10 cellular contexts compared by ENCODE assay signal in the genomic region with DNA sequence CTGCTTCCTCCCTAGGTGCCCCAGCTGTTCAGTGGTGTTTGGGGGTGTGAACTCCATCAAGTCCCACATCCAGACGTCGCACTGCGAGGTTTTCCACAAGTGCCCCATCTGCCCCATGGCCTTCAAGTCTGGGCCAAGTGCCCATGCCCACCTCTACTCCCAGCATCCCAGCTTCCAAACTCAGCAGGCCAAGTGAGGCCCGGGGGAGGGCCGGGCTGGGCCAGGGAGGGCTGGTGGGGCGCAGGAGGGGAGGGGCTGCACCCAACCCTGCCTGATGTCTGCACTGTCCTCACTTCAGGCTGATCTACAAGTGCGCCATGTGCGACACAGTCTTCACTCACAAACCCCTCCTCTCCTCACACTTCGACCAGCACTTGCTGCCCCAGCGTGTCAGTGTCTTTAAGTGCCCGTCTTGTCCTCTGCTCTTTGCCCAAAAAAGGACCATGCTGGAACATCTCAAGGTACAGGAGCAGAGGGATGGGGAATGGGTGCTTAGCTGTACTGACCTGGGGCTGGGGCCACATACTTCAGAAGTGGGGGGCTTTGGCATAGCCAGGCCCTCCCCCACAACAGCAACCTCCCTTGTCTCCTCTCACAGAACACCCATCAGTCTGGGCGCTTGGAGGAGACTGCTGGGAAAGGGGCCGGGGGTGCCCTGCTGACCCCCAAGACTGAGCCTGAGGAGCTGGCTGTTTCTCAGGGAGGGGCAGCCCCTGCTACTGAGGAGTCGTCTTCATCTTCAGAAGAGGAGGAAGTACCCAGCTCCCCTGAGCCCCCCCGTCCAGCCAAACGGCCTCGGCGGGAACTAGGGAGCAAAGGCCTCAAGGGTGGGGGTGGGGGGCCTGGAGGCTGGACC. TPM values are rescaled to one million over a fixed set of nuclear protein-coding genes. Genes with fewer than 3 reads are reported as not detected.
DNase-seq lines count a peak whose midpoint lies in the region; ATAC-seq lines count a peak whose summit lies in the region.
"Had no signal": no experiment of that assay in that cellular context is flagged by ENCODE, and none has a peak within 500 bp of the region (broad histone marks: within the 10 kb centered on the region; RNA-seq: fewer than 3 reads in every experiment).

No MANE protein-coding gene starts in this region.

- no peak overlapping the region for H3K4me3 Mint-ChIP-seq in activated naive CD8-positive, alpha-beta T cell treated with anti-CD3 and anti-CD28 coated beads, Interleukin-2, amount 50 U/mL, for 24 hours
- H3K4me3 Mint-ChIP-seq in stimulated activated memory B cell treated with anti-CD40 and anti-IgM and Interleukin-4, amounts not matched to agents 10 μg/mL and 1 μg/mL and 100 μg/mL, for 72 hours = no peak overlapping the region

- peaks cover 0 to 18% of the 10 kb centered on the region in 2 donors for H3K36me3 ChIP-seq in aorta (ENCODE audit: control insufficient read depth in 1 of 2, insufficient read depth in 2 of 2, low read length in 1 of 2)

- intact Hi-C loops in aorta (cut with DNase I) = no loop called here

- no peaks in the 10 kb centered on the region for H3K9me3 Mint-ChIP-seq in activated naive CD4-positive, alpha-beta T cell treated with anti-CD3 and anti-CD28 coated beads, Interleukin-2, amount 50 U/mL, for 72 hours
- no peaks in the 10 kb centered on the region for H3K9me3 Mint-ChIP-seq in activated naive CD8-positive, alpha-beta T cell treated with anti-CD3 and anti-CD28 coated beads, Interleukin-2, amount 50 U/mL, for 24 hours
- no peaks in the 10 kb centered on the region for H3K9me3 Mint-ChIP-seq in stimulated activated memory B cell treated with anti-CD40 and anti-IgM and Interleukin-4, amounts not matched to agents 10 μg/mL and 1 μg/mL and 100 μg/mL, for 72 hours

- H3K4me3 ChIP-seq in aorta (ENCODE audit: low read length in 2 of 2) = no peak overlapping the region

- no peaks in the 10 kb centered on the region for H3K9me3 ChIP-seq in aorta (ENCODE audit: control insufficient read depth, low read length)

- H3K4me1 Mint-ChIP-seq in activated naive CD8-positive, alpha-beta T cell treated with anti-CD3 and anti-CD28 coated beads, Interleukin-2, amount 50 U/mL, for 24 hours = peaks cover 12% of the 10 kb centered on the region
- H3K4me1 Mint-ChIP-seq in stimulated activated memory B cell treated with anti-CD40 and anti-IgM and Interleukin-4, amounts not matched to agents 10 μg/mL and 1 μg/mL and 100 μg/mL, for 72 hours = peaks cover 59% of the 10 kb centered on the region

- H3K36me3 Mint-ChIP-seq in activated naive CD4-positive, alpha-beta T cell treated with anti-CD3 and anti-CD28 coated beads, Interleukin-2, amount 50 U/mL, for 72 hours = peaks cover 0 to 7% of the 10 kb centered on the region in 2 donors
- peaks cover 33% of the 10 kb centered on the region for H3K36me3 Mint-ChIP-seq in activated naive CD8-positive, alpha-beta T cell treated with anti-CD3 and anti-CD28 coated beads, Interleukin-2, amount 50 U/mL, for 24 hours (ENCODE audit: low read depth)
- H3K36me3 Mint-ChIP-seq in stimulated activated memory B cell treated with anti-CD40 and anti-IgM and Interleukin-4, amounts not matched to agents 10 μg/mL and 1 μg/mL and 100 μg/mL, for 72 hours = peaks cover 62% of the 10 kb centered on the region

- H3K27ac Mint-ChIP-seq in activated naive CD4-positive, alpha-beta T cell treated with anti-CD3 and anti-CD28 coated beads, Interleukin-2, amount 50 U/mL, for 72 hours = peak overlapping the region; percentile 67 to 69
- peak overlapping the region; percentile 11 for H3K27ac Mint-ChIP-seq in activated naive CD8-positive, alpha-beta T cell treated with anti-CD3 and anti-CD28 coated beads, Interleukin-2, amount 50 U/mL, for 24 hours
- H3K27ac Mint-ChIP-seq in stimulated activated memory B cell treated with anti-CD40 and anti-IgM and Interleukin-4, amounts not matched to agents 10 μg/mL and 1 μg/mL and 100 μg/mL, for 72 hours = peak overlapping the region; percentile 30

- no peaks in the 10 kb centered on the region for H3K27me3 ChIP-seq in aorta (ENCODE audit: control insufficient read depth in 1 of 2, insufficient read depth in 2 of 2, low read length in 1 of 2)

- no peak for ATAC-seq in activated naive CD4-positive, alpha-beta T cell treated with anti-CD3 and anti-CD28 coated beads, Interleukin-2, amount 50 U/mL, for 72 hours
- ATAC-seq in activated naive CD8-positive, alpha-beta T cell treated with anti-CD3 and anti-CD28 coated beads, Interleukin-2, amount 50 U/mL, for 24 hours = no peak
- ATAC-seq in stimulated activated memory B cell treated with anti-CD40 and anti-IgM and Interleukin-4, amounts not matched to agents 10 μg/mL and 1 μg/mL and 100 μg/mL, for 72 hours = no peak
- ATAC-seq in aorta (ENCODE audit: low FRiP score) = no peak

- WGBS in aorta, 2 donors = 64 to 69% methylated on average over 16 to 18 of the region's 18 CpGs

- DNase-seq in activated naive CD4-positive, alpha-beta T cell treated with anti-CD3 and anti-CD28 coated beads, Interleukin-2, amount 50 U/mL, for 72 hours (ENCODE audit: low spot score in 2 of 2) = no peak
- no peak for DNase-seq in activated naive CD4-positive, alpha-beta T cell treated with anti-CD3 and anti-CD28 coated beads, Interleukin-2, amount 50 U/mL, for 16 hours
- no peak for DNase-seq in activated naive CD8-positive, alpha-beta T cell treated with anti-CD3 and anti-CD28 coated beads, Interleukin-2, amount 50 U/mL, for 24 hours
- DNase-seq in inferior parietal cortex (ENCODE audit: extremely low spot score) = no peak
- DNase-seq in aorta = no peak
- DNase-seq: effector CD8-positive, alpha-beta T cell; islet precursor cell; midbrain; NCI-H1105 treated with DMSO at 0.1 percent for 48 hours had no signal

- no peak overlapping the region for H3K27ac ChIP-seq in aorta (ENCODE audit: low read depth in 1 of 2, low read length in 2 of 2)

- H3K27me3 Mint-ChIP-seq in activated naive CD8-positive, alpha-beta T cell treated with anti-CD3 and anti-CD28 coated beads, Interleukin-2, amount 50 U/mL, for 24 hours = no peaks in the 10 kb centered on the region
- no peaks in the 10 kb centered on the region for H3K27me3 Mint-ChIP-seq in stimulated activated memory B cell treated with anti-CD40 and anti-IgM and Interleukin-4, amounts not matched to agents 10 μg/mL and 1 μg/mL and 100 μg/mL, for 72 hours

- no peaks in the 10 kb centered on the region for H3K4me1 ChIP-seq in aorta (ENCODE audit: control insufficient read depth in 1 of 2, insufficient read depth in 2 of 2, low read length in 2 of 2)

RNA-seq across cellular contexts. Expression of a gene that starts 7.2 kb away (rescaled TPM):
- total RNA-seq in activated naive CD4-positive, alpha-beta T cell treated with anti-CD3 and anti-CD28 coated beads, Interleukin-2, amount 50 U/mL, for 72 hours = 10 to 100 TPM; 28.0 to 29.0 TPM
- 10 to 100 TPM; 18.4 to 24.0 TPM for total RNA-seq in aorta
- polyA plus RNA-seq in aorta = 1 to 10 TPM; 7.7 to 9.6 TPM

RNA-seq across cellular contexts. Expression of a gene that starts 34.8 kb away (rescaled TPM):
- total RNA-seq in activated naive CD4-positive, alpha-beta T cell treated with anti-CD3 and anti-CD28 coated beads, Interleukin-2, amount 50 U/mL, for 72 hours = 100 to 1,000 TPM; 185 to 189 TPM
- total RNA-seq in aorta = 100 to 1,000 TPM; 115 to 118 TPM
- polyA plus RNA-seq in aorta = 100 to 1,000 TPM; 144 to 162 TPM

RNA-seq across cellular contexts. Expression of a gene that starts 37.9 kb away (rescaled TPM):
- 10 to 100 TPM; 55.0 to 75.3 TPM for total RNA-seq in activated naive CD4-positive, alpha-beta T cell treated with anti-CD3 and anti-CD28 coated beads, Interleukin-2, amount 50 U/mL, for 72 hours
- 10 to 100 TPM; 49.0 to 60.9 TPM for total RNA-seq in aorta
- 10 to 100 TPM; 12.9 to 41.4 TPM for polyA plus RNA-seq in aorta

RNA-seq across cellular contexts. Expression of a gene that starts 57.7 kb away (rescaled TPM):
- total RNA-seq in activated naive CD4-positive, alpha-beta T cell treated with anti-CD3 and anti-CD28 coated beads, Interleukin-2, amount 50 U/mL, for 72 hours = 10 to 100 TPM; 56.9 to 61.3 TPM
- 10 to 100 TPM; 38.0 to 51.6 TPM for total RNA-seq in aorta
- 10 to 100 TPM; 14.3 to 26.3 TPM for polyA plus RNA-seq in aorta

Comparison
In these comparisons a context has a peak if more than half of its experiments do, and no peak if none do; other contexts are left out.
1. H3K27ac Mint-ChIP-seq: peak in every context shown above with its lines; median percentile 68 in activated naive CD4-positive, alpha-beta T cell treated with anti-CD3 and anti-CD28 coated beads, Interleukin-2, amount 50 U/mL, for 72 hours; 30 in stimulated activated memory B cell treated with anti-CD40 and anti-IgM and Interleukin-4, amounts not matched to agents 10 μg/mL and 1 μg/mL and 100 μg/mL, for 72 hours; 11 in activated naive CD8-positive, alpha-beta T cell treated with anti-CD3 and anti-CD28 coated beads, Interleukin-2, amount 50 U/mL, for 24 hours.